ENCODE assay signal across 9 cellular contexts in the genomic region with DNA sequence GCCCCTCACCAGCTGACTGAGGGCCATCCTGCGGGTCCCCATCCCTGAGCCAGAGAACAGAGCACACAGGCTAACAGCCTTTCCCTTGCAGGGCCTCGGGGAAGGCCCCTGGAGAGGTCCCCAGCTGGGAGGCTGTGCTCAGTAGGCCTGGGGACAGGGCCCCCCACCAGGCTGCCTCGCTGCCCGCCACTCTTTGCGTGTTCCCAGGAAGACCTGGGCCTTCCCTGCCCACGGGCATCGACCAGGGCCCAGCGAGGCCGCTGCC. TPM values are rescaled to one million over a fixed set of nuclear protein-coding genes. Genes with fewer than 3 reads are reported as not detected.
DNase-seq lines count a peak whose midpoint lies in the region; ATAC-seq, FAIRE-seq and TF ChIP-seq lines count a peak whose summit lies in the region.
"Had no signal": no experiment of that assay in that cellular context is flagged by ENCODE, and none has a peak within 500 bp of the region (broad histone marks: within the 10 kb centered on the region; RNA-seq: fewer than 3 reads in every experiment).

No MANE protein-coding gene starts in this region.

- intact Hi-C loops in esophagus squamous epithelium (cut with DNase I), result no loop called here
- intact Hi-C loops in ovary (cut with DNase I), result no loop called here

- no peak for TF ChIP-seq EP300 in ovary (IDR thresholded peaks at IDR 0.05)

- H3K36me3 ChIP-seq in esophagus squamous epithelium, result no peaks in the 10 kb centered on the region
- H3K36me3 ChIP-seq in ovary, result no peaks in the 10 kb centered on the region
- H3K36me3 ChIP-seq: SJSA1 had no signal

- no peak for FAIRE-seq in H54 (lab: Jason Lieb, UNC)

- DNase-seq in RPMI8226 (peak; percentile 20), esophagus squamous epithelium (lab: John Stamatoyannopoulos, UW) (no peak), ovary (no peak), H54 (ENCODE audit: insufficient read length, low spot score) (no peak), AG20443 (ENCODE audit: low spot score) (no peak)

- H3K27ac ChIP-seq in C4-2B, result peak overlapping the region; percentile 95
- H3K27ac ChIP-seq in esophagus squamous epithelium, result peak overlapping the region; percentile 40 to 78 (median 60)
- no peak overlapping the region for H3K27ac ChIP-seq in ovary
- H3K27ac ChIP-seq: SJSA1 had no signal

- WGBS in esophagus squamous epithelium, 2 donors, result 67% methylated on average over 1 of the region's 9 CpGs; no CpG with 5 or more reads in 1 of the 2 donors
- WGBS in ovary, 3 donors, result 16 to 29% (median 25%) methylated on average over 9 of the region's 9 CpGs

- TF ChIP-seq POLR2A in esophagus squamous epithelium (IDR thresholded peaks at IDR 0.05), result no peak
- TF ChIP-seq POLR2A in ovary (IDR thresholded peaks at IDR 0.05), result no peak
- no peak for TF ChIP-seq POLR2A in H54 (IDR thresholded peaks at IDR 0.05; ENCODE audit: low read depth, low read length)

- ATAC-seq in GM21786 (IDR thresholded peaks at IDR 0.05; ENCODE audit: unreplicated experiment) (no peak), GM21528 (IDR thresholded peaks at IDR 0.05; ENCODE audit: low FRiP score, unreplicated experiment) (no peak)

- H3K4me1 ChIP-seq in esophagus squamous epithelium, result peaks cover 17 to 53% (median 22%) of the 10 kb centered on the region in 3 donors
- peaks cover 7% of the 10 kb centered on the region for H3K4me1 ChIP-seq in ovary (ENCODE audit: insufficient read depth)

- H3K4me3 ChIP-seq in esophagus squamous epithelium (peak overlapping the region; percentile 52 to 87 (median 64)), ovary (peak overlapping the region; percentile 44)

- H3K27me3 ChIP-seq in esophagus squamous epithelium, result peaks cover 0 to 61% (median 1%) of the 10 kb centered on the region in 4 donors
- H3K27me3 ChIP-seq in ovary, result no peaks in the 10 kb centered on the region

- TF ChIP-seq CTCF in C4-2B (conservative IDR thresholded peaks at IDR 0.05), result no peak
- no peak for TF ChIP-seq CTCF in esophagus squamous epithelium (IDR thresholded peaks at IDR 0.05)
- no peak for TF ChIP-seq CTCF in ovary (IDR thresholded peaks at IDR 0.05)

- H3K9me3 ChIP-seq in esophagus squamous epithelium (no peaks in the 10 kb centered on the region), ovary (no peaks in the 10 kb centered on the region)

RNA-seq across cellular contexts. Expression of a gene that starts 0.8 kb away (rescaled TPM):
- total RNA-seq in esophagus squamous epithelium (1 to 10 TPM; 1.7 to 6.3 (median 2.6) TPM), ovary (10 to 100 TPM in 2 of 7 donors, 1 to 10 TPM in 5; 1.8 to 21.6 (median 5.2) TPM)
- polyA plus RNA-seq in ovary, result 1 to 10 TPM; 4.1 to 7.2 TPM

RNA-seq across cellular contexts. Expression of a gene that starts 15.7 kb away (rescaled TPM):
- total RNA-seq in esophagus squamous epithelium, result 1 to 10 TPM; 5.3 to 7.9 (median 6.7) TPM
- 10 to 100 TPM in 1 of 7 donors, 1 to 10 TPM in 6; 4.5 to 19.2 (median 5.8) TPM for total RNA-seq in ovary
- polyA plus RNA-seq in ovary, result 1 to 10 TPM; 2.1 to 3.3 TPM

RNA-seq across cellular contexts. Expression of a gene that starts 36.1 kb away (rescaled TPM):
- total RNA-seq in esophagus squamous epithelium (10 to 100 TPM in 3 of 4 donors, 1 to 10 TPM in 1; 7.1 to 33.9 (median 24.0) TPM), ovary (not detected)
- polyA plus RNA-seq in ovary, result not detected
- total RNA-seq: SJSA1 had no signal

RNA-seq across cellular contexts. Expression of a gene that starts 40.7 kb away (rescaled TPM):
- total RNA-seq in esophagus squamous epithelium (100 to 1,000 TPM in 1 of 4 donors, 10 to 100 TPM in 3; 44.4 to 110 (median 61.6) TPM), ovary (10 to 100 TPM; 17.9 to 40.6 (median 22.0) TPM)
- 10 to 100 TPM; 24.3 to 39.7 TPM for polyA plus RNA-seq in ovary

RNA-seq across cellular contexts. Expression of a gene that starts 47.7 kb away (rescaled TPM):
- total RNA-seq in esophagus squamous epithelium, result 1 to 10 TPM in 1 of 4 donors, under 1 TPM in 2, not detected in 1; 0.38 to 1.4 (median 0.41) TPM
- not detected for total RNA-seq in ovary
- polyA plus RNA-seq in ovary, result not detected
- total RNA-seq: SJSA1 had no signal

Comparison
In these comparisons a context has a peak if more than half of its experiments do, and no peak if none do; other contexts are left out.
1. H3K27ac ChIP-seq: peak in C4-2B (single experiment) and esophagus squamous epithelium (4 of 4); none in ovary (0 of 2).
2. RNA of a gene that starts 36.1 kb away (total RNA-seq): 7.1 to 33.9 TPM in esophagus squamous epithelium; not detected in ovary; every median in the first group is over 4 times any median in the second.